Comparison of ENCODE assay signal across 31 cellular contexts in the genomic region with DNA sequence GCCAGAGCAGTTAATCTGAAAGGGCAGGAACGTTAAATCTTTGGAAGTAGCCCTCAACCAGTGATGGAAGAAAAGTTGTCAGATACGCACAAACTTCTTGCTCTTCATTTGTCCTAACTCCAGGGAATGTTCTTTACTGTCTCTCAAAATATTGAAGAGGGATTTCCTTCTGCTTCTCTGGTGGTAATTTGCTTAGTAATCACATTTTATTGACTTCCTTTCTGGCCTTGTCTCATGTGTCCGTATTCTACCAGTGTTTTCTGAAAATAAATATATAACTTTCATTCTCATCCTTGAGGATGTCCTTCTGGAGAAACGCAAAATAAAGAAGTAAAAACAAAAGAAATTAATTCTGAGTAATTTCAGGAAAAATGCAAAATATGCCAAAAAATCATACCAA.
"Had no signal": no experiment of that assay in that cellular context is flagged by ENCODE, and none has a peak within 500 bp of the region (broad histone marks: within the 10 kb centered on the region; RNA-seq: fewer than 3 reads in every experiment).

No MANE protein-coding gene starts in this region.

- H3K4me1 ChIP-seq: neural progenitor cell, parathyroid adenoma, psoas muscle, spleen, thyroid gland, tibial nerve, upper lobe of left lung, vagina had no signal

- H3K4me1 Mint-ChIP-seq: natural killer cell; nephron; stimulated activated memory B cell treated with anti-CD40 and anti-IgM and Interleukin-4, amounts not matched to agents 10 μg/mL and 1 μg/mL and 100 μg/mL, for 72 hours; stimulated activated naive CD8-positive, alpha-beta T cell treated with anti-CD3 and anti-CD28 coated beads, Interleukin-15, amount 100 ng/mL, for 72 hours had no signal

- H3K4me3 ChIP-seq: neural progenitor cell, ovary, psoas muscle, skin epidermis, smooth muscle cell, spleen, thoracic aorta, thyroid gland, tibial nerve, upper lobe of left lung, vagina had no signal

- DNase-seq: natural killer cell; occipital lobe; ovary; posterior cingulate gyrus; psoas muscle; right cardiac atrium; spleen; stimulated activated CD4-positive, alpha-beta T cell treated with anti-CD3 and anti-CD28 coated beads, Interleukin-12 subunit alpha, Interleukin-12 subunit beta, amount 100 ng/mL, for 4 hours; stimulated activated CD4-positive, alpha-beta T cell treated with anti-CD3 and anti-CD28 coated beads, Interleukin-1b, Interleukin-23, amount 100 ng/mL, for 48 hours; stimulated activated CD4-positive, alpha-beta T cell treated with anti-CD3 and anti-CD28 coated beads, Interleukin-4, amount 100 ng/mL, for 1 hour; stimulated activated CD4-positive, alpha-beta T cell treated with anti-CD3 and anti-CD28 coated beads, Interleukin-4, amount 100 ng/mL, for 4 hours; stimulated activated CD8-positive, alpha-beta memory T cell treated with anti-CD3 and anti-CD28 coated beads, Interleukin-4, amount 100 ng/mL, for 48 hours; stimulated activated naive CD4-positive, alpha-beta T cell; stimulated activated naive CD8-positive, alpha-beta T cell treated with anti-CD3 and anti-CD28 coated beads, Interleukin-15, amount 100 ng/mL, for 72 hours; stimulated activated naive CD8-positive, alpha-beta T cell treated with anti-CD3 and anti-CD28 coated beads, Interleukin-15, Interleukin-2, amounts not matched to agents 100 U/mL and 50 U/mL, for 24 hours; substantia nigra; thyroid gland; trophoblast cell; upper lobe of left lung had no signal

- H3K79me2 ChIP-seq: parathyroid adenoma had no signal

- H3K27me3 ChIP-seq: neural progenitor cell, ovary, spleen, thyroid gland, tibial nerve, upper lobe of left lung, vagina had no signal

- ATAC-seq: natural killer cell; psoas muscle; right cardiac atrium; sciatic nerve; stimulated activated memory B cell treated with anti-CD40 and anti-IgM and Interleukin-4, amounts not matched to agents 10 μg/mL and 1 μg/mL and 100 μg/mL, for 72 hours; stimulated activated naive CD8-positive, alpha-beta T cell treated with anti-CD3 and anti-CD28 coated beads, Interleukin-15, amount 100 ng/mL, for 72 hours; stimulated activated naive CD8-positive, alpha-beta T cell treated with anti-CD3 and anti-CD28 coated beads, Interleukin-15, Interleukin-2, amounts not matched to agents 100 U/mL and 50 U/mL, for 24 hours had no signal

- H2AFZ ChIP-seq: neural progenitor cell, parathyroid adenoma had no signal

- H3K27me3 Mint-ChIP-seq: progenitor cell of endocrine pancreas; stimulated activated memory B cell treated with anti-CD40 and anti-IgM and Interleukin-4, amounts not matched to agents 10 μg/mL and 1 μg/mL and 100 μg/mL, for 72 hours; stimulated activated naive CD8-positive, alpha-beta T cell treated with anti-CD3 and anti-CD28 coated beads, Interleukin-15, amount 100 ng/mL, for 72 hours had no signal

- H3K27ac ChIP-seq: neural progenitor cell, ovary, parathyroid adenoma, psoas muscle, skin epidermis, spleen, thoracic aorta, thyroid gland, tibial nerve, upper lobe of left lung, vagina had no signal

- H3K9ac ChIP-seq: neural progenitor cell, parathyroid adenoma had no signal

- FAIRE-seq: urothelium cell line had no signal

- H3K9me3 ChIP-seq: ovary, psoas muscle, thoracic aorta, thyroid gland, upper lobe of left lung, vagina had no signal

- H3K4me3 Mint-ChIP-seq: natural killer cell; nephron; neural progenitor cell; stimulated activated memory B cell treated with anti-CD40 and anti-IgM and Interleukin-4, amounts not matched to agents 10 μg/mL and 1 μg/mL and 100 μg/mL, for 72 hours; stimulated activated naive CD8-positive, alpha-beta T cell treated with anti-CD3 and anti-CD28 coated beads, Interleukin-15, amount 100 ng/mL, for 72 hours had no signal

- H3K36me3 Mint-ChIP-seq: neural progenitor cell; stimulated activated memory B cell treated with anti-CD40 and anti-IgM and Interleukin-4, amounts not matched to agents 10 μg/mL and 1 μg/mL and 100 μg/mL, for 72 hours had no signal

- H3K4me2 ChIP-seq: neural progenitor cell, smooth muscle cell had no signal

- H3K27ac Mint-ChIP-seq: natural killer cell; nephron; neural progenitor cell; progenitor cell of endocrine pancreas; stimulated activated memory B cell treated with anti-CD40 and anti-IgM and Interleukin-4, amounts not matched to agents 10 μg/mL and 1 μg/mL and 100 μg/mL, for 72 hours; stimulated activated naive CD8-positive, alpha-beta T cell treated with anti-CD3 and anti-CD28 coated beads, Interleukin-15, amount 100 ng/mL, for 72 hours had no signal

- H3K36me3 ChIP-seq: ovary, spleen, thoracic aorta, thyroid gland, tibial nerve, upper lobe of left lung, vagina had no signal
